24 cellular contexts compared by ENCODE assay signal in genomic region chr10:12649017-12649586, GRCh38.
DNase-seq lines count a peak whose midpoint lies in the region; ATAC-seq and TF ChIP-seq lines count a peak whose summit lies in the region.
"Had no signal": no experiment of that assay in that cellular context is flagged by ENCODE, and none has a peak within 500 bp of the region (broad histone marks: within the 10 kb centered on the region; RNA-seq: fewer than 3 reads in every experiment).

No MANE protein-coding gene starts in this region.

- H4K91ac ChIP-seq in trophoblast cell (ENCODE audit: low read depth, low read length), result no peak overlapping the region

- H3K4me1 ChIP-seq in cardiac muscle cell (ENCODE audit: low read depth) (peaks cover 9% of the 10 kb centered on the region), trophoblast cell (ENCODE audit: control insufficient read depth in 1 of 2, insufficient read depth in 2 of 2, low read length in 2 of 2) (no peaks in the 10 kb centered on the region)
- H3K4me1 ChIP-seq: A549, SJCRH30 had no signal

- no peaks in the 10 kb centered on the region for H3K9me3 Mint-ChIP-seq in activated T-helper 17 cell treated with anti-CD3 and anti-CD28 coated beads, Interleukin-2, amount 50 U/mL, for 72 hours

- intact Hi-C loops in cardiac septum (cut with DNase I), result no loop called here

- H3K9me3 ChIP-seq in cardiac muscle cell (ENCODE audit: low read depth) (no peaks in the 10 kb centered on the region), trophoblast cell (ENCODE audit: insufficient read depth, low read depth, low read length) (no peaks in the 10 kb centered on the region)
- H3K9me3 ChIP-seq: SJCRH30 had no signal

- peak overlapping the region; percentile 6 for H3K27ac Mint-ChIP-seq in activated T-helper 17 cell treated with anti-CD3 and anti-CD28 coated beads, Interleukin-2, amount 50 U/mL, for 72 hours
- H3K27ac Mint-ChIP-seq: IgD-negative memory B cell had no signal

- no peak overlapping the region for H4K12ac ChIP-seq in trophoblast cell (ENCODE audit: low read depth, low read length)

- TF ChIP-seq CTCF in cardiac muscle cell (IDR thresholded peaks at IDR 0.05; ENCODE audit: low read depth, low read length), result no peak

- no peak overlapping the region for H3K4me3 ChIP-seq in cardiac muscle cell
- H3K4me3 ChIP-seq in trophoblast cell (ENCODE audit: low read depth, low read length), result no peak overlapping the region
- H3K4me3 ChIP-seq: A549, GM23248, SJCRH30 had no signal

- no CpG with 5 or more reads among the region's 10 CpGs for WGBS in trophoblast cell (ENCODE audit: extremely low coverage, insufficient coverage, insufficient read length)

- peaks cover 11% of the 10 kb centered on the region for H3K4me1 Mint-ChIP-seq in activated T-helper 17 cell treated with anti-CD3 and anti-CD28 coated beads, Interleukin-2, amount 50 U/mL, for 72 hours

- H3K4me3 Mint-ChIP-seq in activated T-helper 17 cell treated with anti-CD3 and anti-CD28 coated beads, Interleukin-2, amount 50 U/mL, for 72 hours, result no peak overlapping the region
- H3K4me3 Mint-ChIP-seq: CD4-positive, alpha-beta memory T cell; IgD-negative memory B cell had no signal

- no peaks in the 10 kb centered on the region for H3K79me2 ChIP-seq in trophoblast cell (ENCODE audit: control insufficient read depth, insufficient read depth, low read length, poor library complexity)

- no peak overlapping the region for H3K14ac ChIP-seq in trophoblast cell (ENCODE audit: low read length)

- no peak for ATAC-seq in activated T-helper 17 cell treated with anti-CD3 and anti-CD28 coated beads, Interleukin-2, amount 50 U/mL, for 72 hours (replicated peaks)
- ATAC-seq in GM19397 (IDR thresholded peaks at IDR 0.05; ENCODE audit: unreplicated experiment), result no peak
- ATAC-seq: A549, SK-N-SH treated with all-trans-retinoic acid at 6 μM for 48 hours had no signal

- peaks cover 6% of the 10 kb centered on the region for H3K36me3 Mint-ChIP-seq in activated T-helper 17 cell treated with anti-CD3 and anti-CD28 coated beads, Interleukin-2, amount 50 U/mL, for 72 hours (ENCODE audit: low read depth)

- peak overlapping the region; percentile 24 for H3K9ac ChIP-seq in trophoblast cell (ENCODE audit: low read length)
- H3K9ac ChIP-seq: GM23248 had no signal

- no peak overlapping the region for H4K8ac ChIP-seq in trophoblast cell (ENCODE audit: low read depth, low read length)

- no peak overlapping the region for H2AK5ac ChIP-seq in trophoblast cell (ENCODE audit: low read length)

- no peaks in the 10 kb centered on the region for H3K79me1 ChIP-seq in trophoblast cell (ENCODE audit: low read length)

- H3K23ac ChIP-seq in trophoblast cell (ENCODE audit: low read length), result no peak overlapping the region

- H3K27ac ChIP-seq in cardiac muscle cell (peak overlapping the region; percentile 25), trophoblast cell (ENCODE audit: low read depth, low read length) (no peak overlapping the region)
- H3K27ac ChIP-seq: GM23248, SJCRH30 had no signal

- no peaks in the 10 kb centered on the region for H3K27me3 Mint-ChIP-seq in activated T-helper 17 cell treated with anti-CD3 and anti-CD28 coated beads, Interleukin-2, amount 50 U/mL, for 72 hours
- H3K27me3 Mint-ChIP-seq: CD4-positive, alpha-beta memory T cell; IgD-negative memory B cell had no signal

- H3K4me2 ChIP-seq in trophoblast cell (ENCODE audit: low read length), result no peak overlapping the region
- H3K4me2 ChIP-seq: A549 had no signal

- peak in 1 of 2 donors; percentile 79 for DNase-seq in cardiac muscle cell (ENCODE audit: low read depth in 1 of 2, low spot score in 1 of 2)
- no peak for DNase-seq in cardiac septum (ENCODE audit: low spot score)
- peak; percentile 59 for DNase-seq in left kidney (ENCODE audit: low read depth, low spot score)
- no peak for DNase-seq in trophoblast cell
- no peak for DNase-seq in NCI-H2029 treated with DMSO at 0.1 percent for 48 hours (lab: John Stamatoyannopoulos, UW)
- DNase-seq: C1 segment of cervical spinal cord; CD4-positive, alpha-beta memory T cell; COR-L47; DMS53; GM23248; H7; NCI-H1048; NCI-H1417; NCI-H1694; NCI-H2081 treated with DMSO at 0.1 percent for 48 hours; NCI-H446; NCI-H524 treated with DMSO at 0.1 percent for 48 hours; NCI-H774; SJCRH30 had no signal

- no peak overlapping the region for H2AFZ ChIP-seq in trophoblast cell (ENCODE audit: insufficient read depth, low read length, poor library complexity)
- H2AFZ ChIP-seq: GM23248 had no signal

- peaks cover 9% of the 10 kb centered on the region for H3K27me3 ChIP-seq in cardiac muscle cell
- H3K27me3 ChIP-seq in trophoblast cell (ENCODE audit: insufficient read depth, low read length), result no peaks in the 10 kb centered on the region
- H3K27me3 ChIP-seq: SJCRH30 had no signal

- no peak overlapping the region for H2BK120ac ChIP-seq in trophoblast cell (ENCODE audit: insufficient read depth, low read length, poor library complexity)

- H3K4ac ChIP-seq in trophoblast cell (ENCODE audit: low read depth, low read length), result no peak overlapping the region

- no peaks in the 10 kb centered on the region for H3K36me3 ChIP-seq in cardiac muscle cell
- no peaks in the 10 kb centered on the region for H3K36me3 ChIP-seq in trophoblast cell (ENCODE audit: control insufficient read depth in 1 of 2, insufficient read depth in 2 of 2, low read length in 2 of 2)
- H3K36me3 ChIP-seq: SJCRH30 had no signal

- H2BK5ac ChIP-seq in trophoblast cell (ENCODE audit: low read depth, low read length, poor library complexity), result no peak overlapping the region

- no peak overlapping the region for H2BK12ac ChIP-seq in trophoblast cell (ENCODE audit: low read length)

- no peak overlapping the region for H3K18ac ChIP-seq in trophoblast cell (ENCODE audit: low read length)
